Comparison of ENCODE assay signal across 8 cellular contexts in genomic region chr10:80454526-80455460, GRCh38. TPM values are rescaled to one million over a fixed set of nuclear protein-coding genes. Genes with fewer than 3 reads are reported as not detected.
A peak's percentile ranks its signal among the peaks of the same experiment; 100 is the strongest.
DNase-seq lines count a peak whose midpoint lies in the region; ATAC-seq and TF ChIP-seq lines count a peak whose summit lies in the region.

No MANE protein-coding gene starts in this region.

- peak overlapping the region; percentile 99 for H3K4me3 Mint-ChIP-seq in activated naive CD8-positive, alpha-beta T cell treated with anti-CD3 and anti-CD28 coated beads, Interleukin-2, amount 10 ng/mL, durations not matched to agents 7 days and 5 days

- H3K36me3 Mint-ChIP-seq in activated naive CD8-positive, alpha-beta T cell treated with anti-CD3 and anti-CD28 coated beads, Interleukin-2, amount 10 ng/mL, durations not matched to agents 7 days and 5 days: peaks cover 19% of the 10 kb centered on the region

- no peaks in the 10 kb centered on the region for H3K27me3 Mint-ChIP-seq in activated naive CD8-positive, alpha-beta T cell treated with anti-CD3 and anti-CD28 coated beads, Interleukin-2, amount 10 ng/mL, durations not matched to agents 7 days and 5 days

- no peaks in the 10 kb centered on the region for H4K20me1 ChIP-seq in GM23248 (ENCODE audit: insufficient read depth)
- peaks cover 48% of the 10 kb centered on the region for H4K20me1 ChIP-seq in hepatocyte (ENCODE audit: insufficient read depth, poor library complexity, severe bottlenecking)

- peak; percentile 8 for ATAC-seq in activated naive CD8-positive, alpha-beta T cell treated with anti-CD3 and anti-CD28 coated beads, Interleukin-2, amount 10 ng/mL, durations not matched to agents 7 days and 5 days (ENCODE audit: low read depth)
- peak; percentile 50 to 52 for ATAC-seq in gastrocnemius medialis

- TF ChIP-seq CTCF in hepatocyte (IDR thresholded peaks at IDR 0.05; ENCODE audit: poor library complexity): no peak
- TF ChIP-seq CTCF in gastrocnemius medialis (IDR thresholded peaks at IDR 0.05 in 4 of 5, conservative IDR thresholded peaks at IDR 0.05 in 1 of 5): no peak

- H3K4me2 ChIP-seq in GM23248 (ENCODE audit: unreplicated experiment) (peak overlapping the region; percentile 90), hepatocyte (peak overlapping the region; percentile 94)

- POLR2A ChIA-PET in activated naive CD8-positive, alpha-beta T cell treated with anti-CD3 and anti-CD28 coated beads, Interleukin-2, amount 10 ng/mL, durations not matched to agents 7 days and 5 days (lab: Charles Lee): interaction anchor here (1.2 to 6.5 kb wide), 5 partner anchors 9 to 46 kb away, joined by 4 to 74 read pairs (median 6); no protein-coding TSS in a partner anchor

- H3K9me3 Mint-ChIP-seq in activated naive CD8-positive, alpha-beta T cell treated with anti-CD3 and anti-CD28 coated beads, Interleukin-2, amount 10 ng/mL, durations not matched to agents 7 days and 5 days: no peaks in the 10 kb centered on the region

- H3K27ac ChIP-seq in GM23248 (peak overlapping the region; percentile 57), hepatocyte (peak overlapping the region; percentile 100), gastrocnemius medialis (peak overlapping the region; percentile 94 to 96 (median 95))

- peak overlapping the region; percentile 78 for H3K4me3 ChIP-seq in GM23248
- H3K4me3 ChIP-seq in hepatocyte: peak overlapping the region; percentile 97
- H3K4me3 ChIP-seq in gastrocnemius medialis: peak overlapping the region; percentile 73 to 95 (median 86)

- in situ Hi-C loops in GM23248 (cut with MboI) (no loop called here), gastrocnemius medialis (cut with MboI; ENCODE audit: low sequenced_read_pairs in 4 of 4) (loop anchor here in 1 of 4 donors (5.0 kb wide), 1 partner anchor 43 kb away; no protein-coding TSS in a partner anchor)

- TF ChIP-seq POLR2A in gastrocnemius medialis (IDR thresholded peaks at IDR 0.05): no peak

- H3K9ac ChIP-seq in GM23248: peak overlapping the region; percentile 84

- H3K27ac Mint-ChIP-seq in activated naive CD8-positive, alpha-beta T cell treated with anti-CD3 and anti-CD28 coated beads, Interleukin-2, amount 10 ng/mL, durations not matched to agents 7 days and 5 days: peak overlapping the region; percentile 92

- DNase-seq in NCI-H1417 (lab: John Stamatoyannopoulos, UW) (peak in 2 of 3 experiments; percentile 31 to 46), NCI-H1417 treated with DMSO at 0.1 percent for 48 hours (lab: John Stamatoyannopoulos, UW) (no peak), GM23248 (peak; percentile 62), Kasumi-1 (lab: John Stamatoyannopoulos, UW) (peak; percentile 35 to 39), hepatocyte (ENCODE audit: low spot score) (peak; percentile 67), gastrocnemius medialis (no peak), ureter (ENCODE audit: low spot score) (no peak)
- peak; percentile 54 for DNase-seq in activated naive CD8-positive, alpha-beta T cell treated with anti-CD3 and anti-CD28 coated beads, Interleukin-2, amount 10 ng/mL, durations not matched to agents 7 days and 5 days

- H3K9me3 ChIP-seq in GM23248 (ENCODE audit: low read depth): no peaks in the 10 kb centered on the region
- no peaks in the 10 kb centered on the region for H3K9me3 ChIP-seq in hepatocyte (ENCODE audit: low read depth)
- H3K9me3 ChIP-seq in gastrocnemius medialis: no peaks in the 10 kb centered on the region

- H3K4me1 ChIP-seq in GM23248 (ENCODE audit: insufficient read depth): peaks cover 27% of the 10 kb centered on the region
- H3K4me1 ChIP-seq in hepatocyte (ENCODE audit: insufficient read depth): peaks cover 56% of the 10 kb centered on the region
- H3K4me1 ChIP-seq in gastrocnemius medialis: peaks cover 25 to 38% of the 10 kb centered on the region in 2 donors

- peaks cover 44% of the 10 kb centered on the region for H3K79me2 ChIP-seq in GM23248 (ENCODE audit: insufficient read depth)
- H3K79me2 ChIP-seq in hepatocyte: peaks cover 61% of the 10 kb centered on the region

- intact Hi-C loops in gastrocnemius medialis (cut with DNase I; ENCODE audit: low total_unique reads): loop anchor here (2.0 to 5.0 kb wide), 3 partner anchors 47 to 377 kb away; partner anchors contain the start of genes PRXL2A and TMEM254

- H2AFZ ChIP-seq in GM23248: peak overlapping the region; percentile 83
- peak overlapping the region; percentile 90 for H2AFZ ChIP-seq in hepatocyte

- H3K9me2 ChIP-seq in GM23248 (ENCODE audit: insufficient read depth) (no peaks in the 10 kb centered on the region), hepatocyte (replicated peaks; ENCODE audit: insufficient read depth) (no peaks in the 10 kb centered on the region)

- WGBS in GM23248 (ENCODE audit: low coverage in 1 of 2, low lambda C conversion rate in 2 of 2, missing lambda C conversion rate in 2 of 2), 2 experiments: 2% methylated on average over 64 to 78 of the region's 80 CpGs
- WGBS in hepatocyte (ENCODE audit: low lambda C conversion rate, missing lambda C conversion rate): 2% methylated on average over 56 of the region's 80 CpGs

- peaks cover 25% of the 10 kb centered on the region for H3F3A ChIP-seq in GM23248 (ENCODE audit: insufficient read depth)

- peaks cover 35% of the 10 kb centered on the region for H3K4me1 Mint-ChIP-seq in activated naive CD8-positive, alpha-beta T cell treated with anti-CD3 and anti-CD28 coated beads, Interleukin-2, amount 10 ng/mL, durations not matched to agents 7 days and 5 days

- no peaks in the 10 kb centered on the region for H3K27me3 ChIP-seq in GM23248 (replicated peaks; ENCODE audit: insufficient read depth)
- no peaks in the 10 kb centered on the region for H3K27me3 ChIP-seq in hepatocyte
- no peaks in the 10 kb centered on the region for H3K27me3 ChIP-seq in gastrocnemius medialis

- H3K36me3 ChIP-seq in GM23248 (ENCODE audit: low read depth): no peaks in the 10 kb centered on the region
- no peaks in the 10 kb centered on the region for H3K36me3 ChIP-seq in hepatocyte (replicated peaks; ENCODE audit: insufficient read depth, low read depth)
- no peaks in the 10 kb centered on the region for H3K36me3 ChIP-seq in gastrocnemius medialis

RNA-seq across cellular contexts. Expression of gene TSPAN14, which starts 0.7 kb away (rescaled TPM):
- 14.1 and 16.1 TPM in 2 replicates for total RNA-seq in GM23248 (2014; rRNA removed; shearing (Covaris generic))
- polyA plus RNA-seq in GM23248 (2016; fragmentation: Nextera tagmentation; extraction: Ambion mirVana) (22.9 and 23.7 TPM in 2 replicates), hepatocyte (90.4 and 104 TPM in 2 replicates)
- 100 to 1,000 TPM in 1 of 2 experiments, 10 to 100 TPM in 1; 98.8 to 112 TPM for total RNA-seq in activated naive CD8-positive, alpha-beta T cell treated with anti-CD3 and anti-CD28 coated beads, Interleukin-2, amount 10 ng/mL, durations not matched to agents 7 days and 5 days
- total RNA-seq in hepatocyte (55.1 and 65.9 TPM in 2 replicates), gastrocnemius medialis (10 to 100 TPM; 22.6 to 29.3 (median 26.9) TPM), ureter (177 TPM)

RNA-seq across cellular contexts. Expression of gene PRXL2A, which starts 46.4 kb away (rescaled TPM):
- not detected in 2 replicates for total RNA-seq in GM23248 (2014; rRNA removed; shearing (Covaris generic))
- polyA plus RNA-seq in GM23248 (2016; fragmentation: Nextera tagmentation; extraction: Ambion mirVana) (0.15 TPM in 1 of 2 replicates, not detected in the other), hepatocyte (214 and 222 TPM in 2 replicates)
- total RNA-seq in activated naive CD8-positive, alpha-beta T cell treated with anti-CD3 and anti-CD28 coated beads, Interleukin-2, amount 10 ng/mL, durations not matched to agents 7 days and 5 days: 10 to 100 TPM; 13.6 to 14.0 TPM
- total RNA-seq in hepatocyte (159 and 166 TPM in 2 replicates), gastrocnemius medialis (10 to 100 TPM; 19.0 to 29.2 (median 22.5) TPM), ureter (118 TPM)

Comparison
In these comparisons a context has a peak if more than half of its experiments do, and no peak if none do; other contexts are left out.
1. DNase-seq: peak in NCI-H1417 (2 of 3), GM23248 (single experiment), Kasumi-1 (2 of 2), activated naive CD8-positive, alpha-beta T cell treated with anti-CD3 and anti-CD28 coated beads, Interleukin-2, amount 10 ng/mL, durations not matched to agents 7 days and 5 days (single experiment) and hepatocyte (single experiment); none in NCI-H1417 treated with DMSO at 0.1 percent for 48 hours (single experiment), gastrocnemius medialis (0 of 2) and ureter (single experiment).
2. RNA of gene PRXL2A, which starts 46.4 kb away (total RNA-seq): 159 to 166 TPM in hepatocyte, 118 TPM in ureter (single experiment), 19.0 to 29.2 TPM in gastrocnemius medialis and 13.6 to 14.0 TPM in activated naive CD8-positive, alpha-beta T cell treated with anti-CD3 and anti-CD28 coated beads, Interleukin-2, amount 10 ng/mL, durations not matched to agents 7 days and 5 days; not detected in GM23248; every median in the first group is over 10 times any median in the second.
3. Peak in every context shown above with its lines, with median percentiles within 50 percentile points of each other: H3K27ac ChIP-seq and H3K4me3 ChIP-seq.